8 cellular contexts compared by ENCODE assay signal in the genomic region with DNA sequence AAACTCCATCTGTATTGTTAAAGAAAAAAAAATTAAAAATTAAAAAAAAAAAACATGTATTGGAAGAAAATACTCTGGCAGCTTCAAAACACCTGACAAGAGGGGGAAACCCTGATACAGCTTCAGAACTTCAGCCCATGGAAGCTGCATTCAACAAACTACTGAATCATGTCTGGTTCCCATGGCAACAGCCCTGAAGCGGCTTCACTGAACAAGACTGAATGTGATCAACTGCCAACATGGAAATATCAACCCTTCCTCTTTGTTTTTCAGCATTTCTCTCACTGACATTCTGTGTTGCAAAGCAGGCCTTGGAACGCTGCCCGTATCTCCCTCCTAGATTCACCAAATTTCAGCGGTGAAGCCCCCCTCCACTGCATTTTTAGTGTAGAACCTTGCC. TPM values are rescaled to one million over a fixed set of nuclear protein-coding genes. Genes with fewer than 3 reads are reported as not detected.
A peak's percentile ranks its signal among the peaks of the same experiment; 100 is the strongest.
DNase-seq lines count a peak whose midpoint lies in the region; ATAC-seq, FAIRE-seq and TF ChIP-seq lines count a peak whose summit lies in the region.

No MANE protein-coding gene starts in this region.

- no peaks in the 10 kb centered on the region for H3K9me3 ChIP-seq in BLaER1 treated with 17β-estradiol and CSF1 and Interleukin-3, amounts not matched to agents 10 nM and 100 nM (replicated peaks in 1 of 11)
- H3K9me3 ChIP-seq in HAP-1 (no peaks in the 10 kb centered on the region), K562 (replicated peaks; ENCODE audit: control insufficient read depth, insufficient read depth, low read depth, low read length) (no peaks in the 10 kb centered on the region), keratinocyte (ENCODE audit: control insufficient read depth, low read depth, low read length) (no peaks in the 10 kb centered on the region)

- in situ Hi-C loops in HAP-1 (cut with MboI; ENCODE audit: low sequenced_read_pairs) = no loop called here
- in situ Hi-C loops in K562 (cut with MboI) = no loop called here

- peak; percentile 11 to 59 for DNase-seq in HAP-1 (ENCODE audit: low spot score in 2 of 2)
- DNase-seq in RKO (ENCODE audit: low spot score) = peak; percentile 33
- DNase-seq in K562 (ENCODE audit: extremely low read depth in 1 of 4, low spot score in 3 of 4) = peak in 1 of 4 experiments; percentile 52
- DNase-seq in keratinocyte (ENCODE audit: low read depth, low spot score) = peak; percentile 65
- peak; percentile 74 for DNase-seq in stimulated activated CD4-positive, alpha-beta T cell treated with anti-CD3 and anti-CD28 coated beads, Interleukin-1b, Interleukin-23, amount 100 ng/mL, for 48 hours
- DNase-seq in H7 = no peak

- POLR2A ChIA-PET in K562 (lab: Yijun Ruan, JAX) = no interaction called here

- no peak for TF ChIP-seq EP300 in K562 (IDR thresholded peaks at IDR 0.05; ENCODE audit: low read length)

- TF ChIP-seq CTCF in K562 (IDR thresholded peaks at IDR 0.05 in 2 of 3, conservative IDR thresholded peaks at IDR 0.05 in 1 of 3; ENCODE audit: insufficient read depth in 2 of 3, low read depth in 1 of 3, low read length in 3 of 3) = no peak
- TF ChIP-seq CTCF in keratinocyte (optimal IDR thresholded peaks at IDR 0.05 in 1 of 3, IDR thresholded peaks at IDR 0.05 in 1 of 3, conservative IDR thresholded peaks at IDR 0.05 in 1 of 3; ENCODE audit: extremely low read depth in 1 of 3, insufficient read depth in 2 of 3, low read length in 3 of 3) = no peak

- H3K27ac ChIP-seq in BLaER1 treated with 17β-estradiol and CSF1 and Interleukin-3, amounts not matched to agents 10 nM and 100 nM = peak overlapping the region; percentile 64 to 94 (median 81)
- H3K27ac ChIP-seq in K562 (ENCODE audit: extremely low read depth, low read depth, low read length) (peak overlapping the region; percentile 54; the same call in 1 of the 3 replicates), keratinocyte (ENCODE audit: control insufficient read depth, insufficient read depth, low read length) (peak overlapping the region; percentile 40)

- no peaks in the 10 kb centered on the region for H3K27me3 ChIP-seq in BLaER1 treated with 17β-estradiol and CSF1 and Interleukin-3, amounts not matched to agents 10 nM and 100 nM
- H3K27me3 ChIP-seq in HAP-1 (ENCODE audit: low read depth) (no peaks in the 10 kb centered on the region), K562 (ENCODE audit: control insufficient read depth in 2 of 2, insufficient read depth in 2 of 2, low read length in 2 of 2) (no peaks in the 10 kb centered on the region), keratinocyte (ENCODE audit: control insufficient read depth, extremely low read depth, insufficient read depth, low read length) (no peaks in the 10 kb centered on the region), H7 (ENCODE audit: control insufficient read depth, insufficient read depth, low read length) (no peaks in the 10 kb centered on the region)

- no peaks in the 10 kb centered on the region for H3K36me3 ChIP-seq in BLaER1 treated with 17β-estradiol and CSF1 and Interleukin-3, amounts not matched to agents 10 nM and 100 nM
- H3K36me3 ChIP-seq in HAP-1 (replicated peaks) (no peaks in the 10 kb centered on the region), K562 (ENCODE audit: control insufficient read depth, insufficient read depth, low read length) (no peaks in the 10 kb centered on the region), keratinocyte (ENCODE audit: control insufficient read depth in 2 of 2, extremely low read depth in 1 of 2, insufficient read depth in 2 of 2, low read length in 2 of 2) (no peaks in the 10 kb centered on the region), H7 (replicated peaks; ENCODE audit: control insufficient read depth, insufficient read depth, low read length) (no peaks in the 10 kb centered on the region)

- H2AFZ ChIP-seq in K562 (ENCODE audit: low read depth, low read length) (peak overlapping the region; percentile 82), keratinocyte (ENCODE audit: control insufficient read depth, low read length) (no peak overlapping the region)

- TF ChIP-seq POLR2A in K562 (conservative IDR thresholded peaks at IDR 0.05) = no peak

- no peak for TF ChIP-seq RAD21 in K562 (CRISPR knock-in tag; conservative IDR thresholded peaks at IDR 0.05 in 1 of 2, IDR thresholded peaks at IDR 0.05 in 1 of 2)

- BruUV-seq in K562 (replicated peaks; lab: Mats Ljungman, UMichigan) = no TSS peak

- H3K4me3 ChIP-seq in BLaER1 treated with 17β-estradiol and CSF1 and Interleukin-3, amounts not matched to agents 10 nM and 100 nM = peak overlapping the region in 4 of 10 experiments; percentile 15 to 30 (median 24); a peak in 4 of 20 replicates
- H3K4me3 ChIP-seq in HAP-1 (no peak overlapping the region), K562 (no peak overlapping the region), keratinocyte (ENCODE audit: control insufficient read depth in 2 of 3, extremely low read depth in 1 of 3, insufficient read depth in 2 of 3, low read depth in 1 of 3, low read length in 3 of 3) (no peak overlapping the region), H7 (ENCODE audit: insufficient read depth, low read depth, low read length) (no peak overlapping the region)

- FAIRE-seq in K562 (lab: Jason Lieb, UNC) = no peak
- FAIRE-seq in keratinocyte (lab: Jason Lieb, UNC) = peak; percentile 88

- dilution Hi-C loops in keratinocyte (cut with MboI; ENCODE audit: extremely low pct_ligation_motif_present, low sequenced_read_pairs) = no loop called here

- intact Hi-C loops in K562 (cut with micrococcal nuclease) = no loop called here

- peak overlapping the region; percentile 61 to 82 (median 70) for H3K9ac ChIP-seq in BLaER1 treated with 17β-estradiol and CSF1 and Interleukin-3, amounts not matched to agents 10 nM and 100 nM
- H3K9ac ChIP-seq in K562 (ENCODE audit: insufficient read depth in 1 of 2, low read depth in 2 of 2, low read length in 2 of 2) (no peak overlapping the region), keratinocyte (ENCODE audit: control insufficient read depth, extremely low read depth, insufficient read depth, low read length) (peak overlapping the region; percentile 13)

- peak overlapping the region; percentile 65 to 92 (median 80) for H3K4me2 ChIP-seq in BLaER1 treated with 17β-estradiol and CSF1 and Interleukin-3, amounts not matched to agents 10 nM and 100 nM
- peak overlapping the region; percentile 40; the same call in 1 of the 2 replicates for H3K4me2 ChIP-seq in K562 (ENCODE audit: insufficient read depth, low read length)
- no peak overlapping the region for H3K4me2 ChIP-seq in keratinocyte (ENCODE audit: control insufficient read depth, extremely low read depth, insufficient read depth, low read depth, low read length)

- 0 out of 3 replicates have a peak, but pooled peaks have one; percentile 12 for ATAC-seq in K562
- ATAC-seq in HG03457 (IDR thresholded peaks at IDR 0.05; ENCODE audit: unreplicated experiment) = no peak

- H3K4me1 ChIP-seq in BLaER1 treated with 17β-estradiol and CSF1 and Interleukin-3, amounts not matched to agents 10 nM and 100 nM = peaks cover 62 to 91% (median 85%) of the 10 kb centered on the region in 10 experiments
- H3K4me1 ChIP-seq in HAP-1 (0 out of 2 replicates have a peak, but pooled peaks cover 2% of the 10 kb centered on the region), K562 (replicated peaks in 1 of 2; ENCODE audit: control insufficient read depth in 2 of 2, insufficient read depth in 2 of 2, low read length in 2 of 2) (peaks cover 8 to 18% of the 10 kb centered on the region in 2 experiments), keratinocyte (ENCODE audit: control insufficient read depth, extremely low read depth, insufficient read depth, low read length) (peaks cover 36% of the 10 kb centered on the region)

- CTCF ChIA-PET in K562 (lab: Yijun Ruan, JAX; ENCODE audit: low intra/inter-chr PET ratio) = no interaction called here

- H3K79me2 ChIP-seq in K562 (ENCODE audit: control insufficient read depth, insufficient read depth, low read length) = no peaks in the 10 kb centered on the region
- no peaks in the 10 kb centered on the region for H3K79me2 ChIP-seq in keratinocyte (ENCODE audit: control insufficient read depth, insufficient read depth, low read length)

- no peaks in the 10 kb centered on the region for H3K9me1 ChIP-seq in K562 (ENCODE audit: control insufficient read depth, insufficient read depth, low read length)
- no peaks in the 10 kb centered on the region for H3K9me1 ChIP-seq in keratinocyte (ENCODE audit: control insufficient read depth, extremely low read depth, insufficient read depth, low read length)

- WGBS in K562 (ENCODE audit: insufficient coverage, low coverage, missing lambda C conversion rate) = 36% methylated on average over 2 of the region's 4 CpGs

- H4K20me1 ChIP-seq in BLaER1 treated with 17β-estradiol and CSF1 and Interleukin-3, amounts not matched to agents 10 nM and 100 nM = no peaks in the 10 kb centered on the region
- H4K20me1 ChIP-seq in K562 (replicated peaks; ENCODE audit: control insufficient read depth, insufficient read depth, low read length) (no peaks in the 10 kb centered on the region), keratinocyte (ENCODE audit: control insufficient read depth, extremely low read depth, insufficient read depth, low read length) (no peaks in the 10 kb centered on the region)

RNA-seq across cellular contexts. Expression of gene GPCPD1, which starts 48.1 kb away (rescaled TPM):
- 34.0 and 115 TPM in 2 replicates for total RNA-seq in K562 (2011; cell fraction: chromatin; rRNA removed; ENCODE audit: low replicate concordance)
- total RNA-seq in K562 (2011; cell fraction: nucleolus; rRNA removed) = 12.7 and 17.1 TPM in 2 replicates
- 35.8 and 53.4 TPM in 2 replicates for total RNA-seq in K562 (2011; cell fraction: nucleoplasm; rRNA removed)
- total RNA-seq in K562 (2014; rRNA removed) (5.8 and 8.5 TPM in 2 replicates), K562 (2014; rRNA removed; fragmentation: Illumina TruSeq; extraction: Trizol) (14.7 and 16.0 TPM in 2 replicates), K562 (2015; rRNA removed; fragmentation: Illumina TruSeq; extraction: Trizol) (7.4 and 8.6 TPM in 2 replicates), K562 (2021) (12.4 and 14.9 TPM in 2 replicates)
- polyA plus RNA-seq in K562 (2011; rRNA removed) (19.2 and 23.0 TPM in 2 replicates), K562 (2014; fragmentation: Illumina TruSeq; extraction: Trizol) (7.4 and 8.6 TPM in 2 replicates), K562 (2014; fragmentation: Nextera tagmentation; extraction: Ambion mirVana) (1 to 10 TPM; 3.3 to 4.2 TPM), K562 (2014; rRNA removed) (8.6 and 12.5 TPM in 2 replicates), keratinocyte (6.5 to 23.4 TPM (median 17.7 TPM) in 3 replicates)
- polyA plus RNA-seq in K562 (2011; cell fraction: cytosol; rRNA removed) = 3.2 and 10.2 TPM in 2 replicates
- 32.5 and 69.6 TPM in 2 replicates for polyA plus RNA-seq in K562 (2011; cell fraction: nucleus; rRNA removed)
- 6.4 and 11.6 TPM in 2 replicates for polyA plus RNA-seq in K562 (2012)
- 25.3 and 39.7 TPM in 2 replicates for polyA minus RNA-seq in K562 (2011; rRNA and poly(A)+ RNA removed)
- 5.0 and 8.5 TPM in 2 replicates for polyA minus RNA-seq in K562 (2011; cell fraction: cytosol; rRNA and poly(A)+ RNA removed)
- polyA minus RNA-seq in K562 (2011; cell fraction: nucleus; rRNA and poly(A)+ RNA removed) = 15.9 and 42.7 TPM in 2 replicates
- polyA plus RNA-seq in keratinocyte (2011; ENCODE audit: low read depth) = 45.1 TPM
- polyA plus RNA-seq in keratinocyte (2011; cell fraction: cytosol; rRNA removed) = 6.9 and 12.9 TPM in 2 replicates
- polyA plus RNA-seq in keratinocyte (2011; cell fraction: nucleus; rRNA removed) = 22.7 and 28.5 TPM in 2 replicates
- polyA plus RNA-seq in keratinocyte (2012; ENCODE audit: low replicate concordance) = 7.1 and 19.9 TPM in 2 replicates
- polyA minus RNA-seq in keratinocyte = 7.6 to 11.9 TPM (median 7.7 TPM) in 3 replicates
- 5.4 TPM for polyA minus RNA-seq in keratinocyte (2011; cell fraction: cytosol; rRNA and poly(A)+ RNA removed)
- polyA minus RNA-seq in keratinocyte (2011; cell fraction: nucleus; rRNA and poly(A)+ RNA removed) = 10.9 and 20.9 TPM in 2 replicates
- total RNA-seq in H7 (2014; rRNA removed; shearing (Covaris generic)) = 3.6 and 5.5 TPM in 2 replicates

Comparison
In these comparisons a context has a peak if more than half of its experiments do, and no peak if none do; other contexts are left out.
1. H3K9ac ChIP-seq: peak in BLaER1 treated with 17β-estradiol and CSF1 and Interleukin-3, amounts not matched to agents 10 nM and 100 nM (11 of 11) and keratinocyte (single experiment); none in K562 (0 of 2).
2. Peak in every context shown above with its lines, with median percentiles within 50 percentile points of each other: H3K27ac ChIP-seq.